In the genomic region with DNA sequence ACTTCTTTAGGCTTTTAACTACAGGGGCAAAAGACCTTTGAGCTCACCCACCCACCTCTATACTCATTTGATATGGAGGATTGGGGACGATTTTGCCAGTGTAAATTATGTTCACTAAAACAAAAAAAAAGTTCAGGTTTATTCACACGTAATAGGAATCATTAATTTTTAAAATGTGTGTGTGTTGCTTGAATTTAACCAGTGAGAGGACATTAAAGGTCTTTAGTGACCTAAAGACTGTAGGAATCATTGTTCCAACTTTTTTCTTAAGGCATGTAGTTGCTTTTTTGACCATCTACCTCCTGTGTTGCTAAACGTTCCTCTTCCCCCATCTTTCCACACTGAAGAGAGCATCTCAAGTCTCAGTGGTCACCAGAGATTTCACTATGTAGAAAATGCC, we compare ENCODE assay signal across 9 cellular contexts. TPM values are rescaled to one million over a fixed set of nuclear protein-coding genes. Genes with fewer than 3 reads are reported as not detected.
DNase-seq lines count a peak whose midpoint lies in the region; ATAC-seq and TF ChIP-seq lines count a peak whose summit lies in the region.
"Had no signal": no experiment of that assay in that cellular context is flagged by ENCODE, and none has a peak within 500 bp of the region (broad histone marks: within the 10 kb centered on the region; RNA-seq: fewer than 3 reads in every experiment).

No MANE protein-coding gene starts in this region.

- H2AFZ ChIP-seq in PC-3 (ENCODE audit: low read length), result no peak overlapping the region
- H2AFZ ChIP-seq in osteoblast (ENCODE audit: low read length), result no peak overlapping the region

- H3K4me2 ChIP-seq in PC-3 (ENCODE audit: low read length), result peak overlapping the region; percentile 88
- H3K4me2 ChIP-seq in osteoblast (ENCODE audit: insufficient read depth, low read length), result peak overlapping the region; percentile 95

- H3F3A ChIP-seq in PC-3 (ENCODE audit: low read length, unreplicated experiment), result no peaks in the 10 kb centered on the region

- H3K27ac ChIP-seq in PC-3 (ENCODE audit: low read length), result no peak overlapping the region
- H3K27ac ChIP-seq in osteoblast (ENCODE audit: low read depth, low read length), result no peak overlapping the region

- no peak for TF ChIP-seq CTCF in PC-3 (conservative IDR thresholded peaks at IDR 0.05; ENCODE audit: low read depth, low read length)
- no peak for TF ChIP-seq CTCF in osteoblast (IDR thresholded peaks at IDR 0.05; ENCODE audit: extremely low read depth, low read depth, low read length)

- H3K4me1 ChIP-seq in ES-I3 (ENCODE audit: insufficient read depth, low read length), result no peaks in the 10 kb centered on the region
- peaks cover 20% of the 10 kb centered on the region for H3K4me1 ChIP-seq in PC-3 (ENCODE audit: insufficient read depth, low read length)
- H3K4me1 ChIP-seq in endocrine pancreas (ENCODE audit: control insufficient read depth, insufficient read depth, low read length), result peaks cover 14% of the 10 kb centered on the region
- peaks cover 18% of the 10 kb centered on the region for H3K4me1 ChIP-seq in osteoblast (ENCODE audit: insufficient read depth, low read length)

- no peaks in the 10 kb centered on the region for H3K27me3 ChIP-seq in PC-3 (ENCODE audit: low read length)
- H3K27me3 ChIP-seq in endocrine pancreas (ENCODE audit: control insufficient read depth, insufficient read depth, low read length), result no peaks in the 10 kb centered on the region
- no peaks in the 10 kb centered on the region for H3K27me3 ChIP-seq in osteoblast (ENCODE audit: insufficient read depth, low read length)

- peak overlapping the region; percentile 83 for H3K9ac ChIP-seq in ES-I3 (ENCODE audit: low read depth, low read length)
- peak overlapping the region; percentile 95 for H3K9ac ChIP-seq in PC-3 (ENCODE audit: low read length)
- H3K9ac ChIP-seq in endocrine pancreas (ENCODE audit: control insufficient read depth, insufficient read depth, low read length), result no peak overlapping the region

- peak overlapping the region; percentile 94 for H3K4me3 ChIP-seq in PC-3 (ENCODE audit: low read length)
- peak overlapping the region; percentile 89 for H3K4me3 ChIP-seq in endocrine pancreas (ENCODE audit: control insufficient read depth, insufficient read depth, low read length)
- peak overlapping the region; percentile 91 for H3K4me3 ChIP-seq in osteoblast (ENCODE audit: insufficient read depth, low read length)

- ATAC-seq in PC-3, result no peak
- no peak for ATAC-seq in GM21723 (IDR thresholded peaks at IDR 0.05; ENCODE audit: unreplicated experiment)
- ATAC-seq in HG03565 (IDR thresholded peaks at IDR 0.05; ENCODE audit: unreplicated experiment), result no peak
- no peak for ATAC-seq in GM19463 (IDR thresholded peaks at IDR 0.05; ENCODE audit: unreplicated experiment)

- intact Hi-C loops in PC-3 (cut with micrococcal nuclease), result loop anchor here (5.0 kb wide), 1 partner anchor 182 kb away; no protein-coding TSS in a partner anchor

- H3K36me3 ChIP-seq in ES-I3 (ENCODE audit: insufficient read depth, low read length), result peaks cover 22% of the 10 kb centered on the region
- H3K36me3 ChIP-seq in PC-3 (ENCODE audit: low read depth, low read length), result peaks cover 41% of the 10 kb centered on the region
- peaks cover 8% of the 10 kb centered on the region for H3K36me3 ChIP-seq in endocrine pancreas (ENCODE audit: control insufficient read depth, insufficient read depth, low read length)
- peaks cover 46% of the 10 kb centered on the region for H3K36me3 ChIP-seq in osteoblast (ENCODE audit: insufficient read depth, low read length)

- no TSS peak for BruUV-seq in PC-3 (replicated peaks; lab: Mats Ljungman, UMichigan)

- DNase-seq in PC-3 (no peak), osteoblast (ENCODE audit: insufficient read length, low spot score, missing footprints) (no peak)
- DNase-seq in effector CD4-positive, alpha-beta T cell, result no peak
- DNase-seq: stimulated activated CD4-positive, alpha-beta T cell treated with anti-CD3 and anti-CD28 coated beads, Interleukin-1b, Interleukin-23, amount 100 ng/mL, for 48 hours had no signal

- CTCF ChIA-PET in PC-3 (lab: Charles Lee), result interaction anchor here (0.7 kb wide), 1 partner anchor 764 kb away, joined by 3 read pairs; no protein-coding TSS in a partner anchor

- no peaks in the 10 kb centered on the region for H3K9me2 ChIP-seq in PC-3 (replicated peaks; ENCODE audit: low read length)

- POLR2A ChIA-PET in PC-3 (lab: Charles Lee; ENCODE audit: unreplicated experiment), result interaction anchor here (0.6 kb wide), 1 partner anchor 757 kb away, joined by 4 read pairs; no protein-coding TSS in a partner anchor

- H4K20me1 ChIP-seq in PC-3 (ENCODE audit: low read length) (no peaks in the 10 kb centered on the region), osteoblast (ENCODE audit: insufficient read depth, low read length) (no peaks in the 10 kb centered on the region)

- H3K79me2 ChIP-seq in PC-3 (ENCODE audit: low read length) (peaks cover 49% of the 10 kb centered on the region), osteoblast (ENCODE audit: insufficient read depth, low read length) (peaks cover 36% of the 10 kb centered on the region)

- H3K9me3 ChIP-seq in ES-I3 (ENCODE audit: control insufficient read depth, insufficient read depth, low read length), result no peaks in the 10 kb centered on the region
- no peaks in the 10 kb centered on the region for H3K9me3 ChIP-seq in PC-3 (ENCODE audit: low read length)
- H3K9me3 ChIP-seq in endocrine pancreas (ENCODE audit: control insufficient read depth, low read length), result no peaks in the 10 kb centered on the region
- no peaks in the 10 kb centered on the region for H3K9me3 ChIP-seq in osteoblast (ENCODE audit: low read depth, low read length)

RNA-seq across cellular contexts. Expression of a gene that starts 1.1 kb away (rescaled TPM):
- total RNA-seq in PC-3 (2014; rRNA removed) (212 and 269 TPM in 2 replicates), osteoblast (88.3 and 96.4 TPM in 2 replicates)

RNA-seq across cellular contexts. Expression of a gene that starts 24.6 kb away (rescaled TPM):
- total RNA-seq in PC-3 (2014; rRNA removed) (0.40 TPM in 1 of 2 replicates, not detected in the other), osteoblast (1.4 and 3.2 TPM in 2 replicates)

RNA-seq across cellular contexts. Expression of a gene that starts 31.1 kb away (rescaled TPM):
- not detected in 2 replicates for total RNA-seq in PC-3 (2014; rRNA removed)
- not detected in 2 replicates for total RNA-seq in osteoblast

RNA-seq across cellular contexts. Expression of a gene that starts 37.2 kb away (rescaled TPM):
- total RNA-seq in PC-3 (2014; rRNA removed), result 0.35 TPM in 1 of 2 replicates, not detected in the other
- 1.4 and 2.9 TPM in 2 replicates for total RNA-seq in osteoblast

RNA-seq across cellular contexts. Expression of a gene that starts 37.3 kb away (rescaled TPM):
- total RNA-seq in PC-3 (2014; rRNA removed) (6.7 and 6.9 TPM in 2 replicates), osteoblast (7.6 and 8.0 TPM in 2 replicates)
